In genomic region chr1:66478116-66478515, GRCh38 we compare ENCODE assay signal across 16 cellular contexts. TPM values are rescaled to one million over a fixed set of nuclear protein-coding genes. Genes with fewer than 3 reads are reported as not detected.
A peak's percentile ranks its signal among the peaks of the same experiment; 100 is the strongest.
DNase-seq lines count a peak whose midpoint lies in the region; ATAC-seq, FAIRE-seq and TF ChIP-seq lines count a peak whose summit lies in the region.
"Had no signal": no experiment of that assay in that cellular context is flagged by ENCODE, and none has a peak within 500 bp of the region (broad histone marks: within the 10 kb centered on the region; RNA-seq: fewer than 3 reads in every experiment).

No MANE protein-coding gene starts in this region.

- no peaks in the 10 kb centered on the region for H3K36me3 Mint-ChIP-seq in natural killer cell

- TF ChIP-seq CTCF in foreskin fibroblast (IDR thresholded peaks at IDR 0.05; ENCODE audit: low read depth, low read length) = no peak
- no peak for TF ChIP-seq CTCF in natural killer cell (IDR thresholded peaks at IDR 0.05)

- FAIRE-seq in urothelium cell line (lab: Jason Lieb, UNC) = no peak
- FAIRE-seq: islet of Langerhans had no signal

- peak; percentile 83 for DNase-seq in HCEC 1CT
- DNase-seq in amniotic epithelial cell (ENCODE audit: low read depth) = peak; percentile 60
- DNase-seq in foreskin fibroblast = peak; percentile 64 to 79
- DNase-seq in urothelium cell line (ENCODE audit: low spot score) = peak; percentile 30
- no peak for DNase-seq in natural killer cell
- no peak for DNase-seq in erythroblast (lab: John Stamatoyannopoulos, UW)
- DNase-seq: activated CD4-positive, alpha-beta memory T cell treated with anti-CD3 and anti-CD28 coated beads, Interleukin-2, amount 10 ng/mL, durations not matched to agents 7 days and 5 days; activated gamma-delta T cell; esophagus squamous epithelium; naive thymus-derived CD4-positive, alpha-beta T cell; NCI-H1092 treated with DMSO at 0.1 percent for 48 hours; NCI-H446 treated with DMSO at 0.1 percent for 48 hours; T-helper 9 cell had no signal

- H3K4me3 ChIP-seq in foreskin fibroblast (ENCODE audit: low read depth in 1 of 2, low read length in 2 of 2) = no peak overlapping the region
- H3K4me3 ChIP-seq: esophagus squamous epithelium had no signal

- TF ChIP-seq POLR2A in erythroblast (IDR thresholded peaks at IDR 0.05; ENCODE audit: low read length) = no peak

- no peak overlapping the region for H3K27ac Mint-ChIP-seq in natural killer cell
- H3K27ac Mint-ChIP-seq: activated CD4-positive, alpha-beta memory T cell treated with anti-CD3 and anti-CD28 coated beads, Interleukin-2, amount 10 ng/mL, durations not matched to agents 7 days and 5 days; naive thymus-derived CD4-positive, alpha-beta T cell had no signal

- H3K27me3 Mint-ChIP-seq in natural killer cell (ENCODE audit: low read depth in 2 of 2) = peaks cover 5 to 11% of the 10 kb centered on the region in 2 donors

- intact Hi-C loops in natural killer cell (cut with micrococcal nuclease) = no loop called here

- H3K4me1 Mint-ChIP-seq in natural killer cell = no peaks in the 10 kb centered on the region
- H3K4me1 Mint-ChIP-seq: activated CD4-positive, alpha-beta memory T cell treated with anti-CD3 and anti-CD28 coated beads, Interleukin-2, amount 10 ng/mL, durations not matched to agents 7 days and 5 days; naive thymus-derived CD4-positive, alpha-beta T cell had no signal

- H3K9me3 Mint-ChIP-seq in natural killer cell = no peaks in the 10 kb centered on the region
- H3K9me3 Mint-ChIP-seq: activated CD4-positive, alpha-beta memory T cell treated with anti-CD3 and anti-CD28 coated beads, Interleukin-2, amount 10 ng/mL, durations not matched to agents 7 days and 5 days had no signal

- no peak for ATAC-seq in HG02970 (IDR thresholded peaks at IDR 0.05; ENCODE audit: low FRiP score, unreplicated experiment)
- no peak for ATAC-seq in natural killer cell
- ATAC-seq: naive thymus-derived CD4-positive, alpha-beta T cell; Panc1 had no signal

- H3K4me3 Mint-ChIP-seq in natural killer cell = no peak overlapping the region
- H3K4me3 Mint-ChIP-seq: activated CD4-positive, alpha-beta memory T cell treated with anti-CD3 and anti-CD28 coated beads, Interleukin-2, amount 10 ng/mL, durations not matched to agents 7 days and 5 days; naive thymus-derived CD4-positive, alpha-beta T cell had no signal

RNA-seq across cellular contexts. Expression of gene SGIP1, which starts 55.8 kb away (rescaled TPM):
- total RNA-seq in natural killer cell = under 1 TPM in 1 of 3 donors, not detected in 2; 0.05 TPM
- total RNA-seq: naive thymus-derived CD4-positive, alpha-beta T cell had no signal

Comparison
In these comparisons a context has a peak if more than half of its experiments do, and no peak if none do; other contexts are left out.
1. DNase-seq: peak in HCEC 1CT (single experiment), amniotic epithelial cell (single experiment), foreskin fibroblast (2 of 2) and urothelium cell line (single experiment); none in natural killer cell (single experiment) and erythroblast (0 of 2).